In genomic region chr1:225710804-225711203, GRCh38 we compare ENCODE assay signal across 12 cellular contexts. TPM values are rescaled to one million over a fixed set of nuclear protein-coding genes. Genes with fewer than 3 reads are reported as not detected.
DNase-seq lines count a peak whose midpoint lies in the region; ATAC-seq and TF ChIP-seq lines count a peak whose summit lies in the region.
"Had no signal": no experiment of that assay in that cellular context is flagged by ENCODE, and none has a peak within 500 bp of the region (broad histone marks: within the 10 kb centered on the region; RNA-seq: fewer than 3 reads in every experiment).

No MANE protein-coding gene starts in this region.

- no peak overlapping the region for H3K18ac ChIP-seq in mesendoderm (ENCODE audit: low read length)

- no peaks in the 10 kb centered on the region for H3K9me3 Mint-ChIP-seq in dendritic cell treated with granulocyte-macrophage colony-stimulating factor and Interleukin-4, amounts not matched to agents 40 ng/mL and 50 ng/mL, for 4 days

- DNase-seq in EH (ENCODE audit: low read depth) (peak; percentile 48), NB4 (ENCODE audit: low read depth) (peak; percentile 9), mesendoderm (peak; percentile 60), coronary artery (ENCODE audit: low spot score) (no peak), COLO829 (ENCODE audit: low spot score) (no peak), hepatic stellate cell (ENCODE audit: low spot score) (no peak)
- DNase-seq: activated naive CD4-positive, alpha-beta T cell treated with anti-CD3 and anti-CD28 coated beads, Interleukin-2, amount 50 U/mL, for 16 hours; left ventricle myocardium superior had no signal

- H2BK120ac ChIP-seq in mesendoderm (ENCODE audit: low read depth, low read length): no peak overlapping the region

- H3K9ac ChIP-seq in mesendoderm (ENCODE audit: low read length): no peak overlapping the region

- no peak overlapping the region for H3K27ac ChIP-seq in mesendoderm (ENCODE audit: low read depth, low read length)
- no peak overlapping the region for H3K27ac ChIP-seq in coronary artery
- H3K27ac ChIP-seq: neutrophil, PC-9 had no signal

- no peak for TF ChIP-seq CTCF in NB4 (IDR thresholded peaks at IDR 0.05; ENCODE audit: low read depth, low read length)
- TF ChIP-seq CTCF in coronary artery (IDR thresholded peaks at IDR 0.05): no peak

- no peak overlapping the region for H3K4me3 ChIP-seq in NB4 (ENCODE audit: low read depth, low read length)
- H3K4me3 ChIP-seq in mesendoderm (ENCODE audit: low read length): no peak overlapping the region
- no peak overlapping the region for H3K4me3 ChIP-seq in coronary artery
- H3K4me3 ChIP-seq: PC-9 had no signal

- H3K79me1 ChIP-seq in mesendoderm (ENCODE audit: low read length): no peaks in the 10 kb centered on the region

- peak overlapping the region; percentile 30 for H3K27ac Mint-ChIP-seq in dendritic cell treated with granulocyte-macrophage colony-stimulating factor and Interleukin-4, amounts not matched to agents 40 ng/mL and 50 ng/mL, for 4 days

- intact Hi-C loops in dendritic cell treated with granulocyte-macrophage colony-stimulating factor and Interleukin-4, amounts not matched to agents 40 ng/mL and 50 ng/mL, for 4 days (cut with micrococcal nuclease): no loop called here

- H4K8ac ChIP-seq in mesendoderm (ENCODE audit: low read depth, low read length): no peak overlapping the region

- H3K4me1 ChIP-seq in mesendoderm (ENCODE audit: control insufficient read depth, low read depth, low read length): no peaks in the 10 kb centered on the region

- no peak overlapping the region for H2AK5ac ChIP-seq in mesendoderm (ENCODE audit: low read length)

- no peak overlapping the region for H3K4me2 ChIP-seq in mesendoderm (ENCODE audit: low read length)
- H3K4me2 ChIP-seq: PC-9 had no signal

- no peak overlapping the region for H3K23ac ChIP-seq in mesendoderm (ENCODE audit: low read length)

- no CpG with 5 or more reads among the region's 5 CpGs for WGBS in mesendoderm (ENCODE audit: extremely low coverage, insufficient coverage, low lambda C conversion rate)

- H3K36me3 ChIP-seq in mesendoderm (ENCODE audit: control insufficient read depth, insufficient read depth, low read length): no peaks in the 10 kb centered on the region
- H3K36me3 ChIP-seq: neutrophil had no signal

- H3K27me3 Mint-ChIP-seq in dendritic cell treated with granulocyte-macrophage colony-stimulating factor and Interleukin-4, amounts not matched to agents 40 ng/mL and 50 ng/mL, for 4 days: peaks cover 5% of the 10 kb centered on the region

- no peak overlapping the region for H3K4me3 Mint-ChIP-seq in dendritic cell treated with granulocyte-macrophage colony-stimulating factor and Interleukin-4, amounts not matched to agents 40 ng/mL and 50 ng/mL, for 4 days

- TF ChIP-seq POLR2A in NB4 (IDR thresholded peaks at IDR 0.05; ENCODE audit: extremely low read depth, insufficient read length): no peak

- peaks cover 29% of the 10 kb centered on the region for H3K4me1 Mint-ChIP-seq in dendritic cell treated with granulocyte-macrophage colony-stimulating factor and Interleukin-4, amounts not matched to agents 40 ng/mL and 50 ng/mL, for 4 days (ENCODE audit: low read depth)

- ATAC-seq in GM21367 (IDR thresholded peaks at IDR 0.05; ENCODE audit: unreplicated experiment): no peak
- ATAC-seq: left ventricle myocardium superior had no signal

- no peaks in the 10 kb centered on the region for H3K79me2 ChIP-seq in mesendoderm (ENCODE audit: control insufficient read depth, insufficient read depth, low read length)

- no peaks in the 10 kb centered on the region for H3K36me3 Mint-ChIP-seq in dendritic cell treated with granulocyte-macrophage colony-stimulating factor and Interleukin-4, amounts not matched to agents 40 ng/mL and 50 ng/mL, for 4 days (ENCODE audit: low read depth)

- no peak overlapping the region for H2BK15ac ChIP-seq in mesendoderm (replicated peaks; ENCODE audit: low read depth)

- H4K5ac ChIP-seq in mesendoderm (ENCODE audit: low read length): no peak overlapping the region

- H2BK5ac ChIP-seq in mesendoderm (ENCODE audit: low read length): no peak overlapping the region

- no peaks in the 10 kb centered on the region for H3K27me3 ChIP-seq in mesendoderm (ENCODE audit: insufficient read depth, low read length, poor library complexity)
- H3K27me3 ChIP-seq: neutrophil had no signal

- no peak overlapping the region for H3K56ac ChIP-seq in mesendoderm (ENCODE audit: low read length)

- H3K4ac ChIP-seq in mesendoderm (ENCODE audit: low read depth, low read length): no peak overlapping the region

RNA-seq across cellular contexts. Expression of gene ENAH, which starts 57.9 kb away (rescaled TPM):
- polyA plus RNA-seq in mesendoderm (2013, experiment 1 of 2): 217 TPM
- polyA plus RNA-seq in mesendoderm (2013, experiment 2 of 2): 221 TPM

Comparison
In these comparisons a context has a peak if more than half of its experiments do, and no peak if none do; other contexts are left out.
1. DNase-seq: peak in EH (single experiment), NB4 (single experiment) and mesendoderm (single experiment); none in coronary artery (single experiment), COLO829 (single experiment) and hepatic stellate cell (single experiment).